Comparison of ENCODE assay signal across 8 cellular contexts in genomic region chr3:122942937-122943827, GRCh38.
DNase-seq lines count a peak whose midpoint lies in the region; ATAC-seq and TF ChIP-seq lines count a peak whose summit lies in the region.

No MANE protein-coding gene starts in this region.

- no peak overlapping the region for H3K27ac Mint-ChIP-seq in activated CD8-positive, alpha-beta T cell treated with anti-CD3 and anti-CD28 coated beads for 36 hours

- no peak overlapping the region for H3K4me3 Mint-ChIP-seq in activated CD8-positive, alpha-beta T cell treated with anti-CD3 and anti-CD28 coated beads for 36 hours

- H3K4me3 ChIP-seq in AG09309 (ENCODE audit: control insufficient read depth, low read depth, low read length) (no peak overlapping the region), neural cell (ENCODE audit: low read length) (no peak overlapping the region)

- no peak for ATAC-seq in activated CD8-positive, alpha-beta T cell treated with anti-CD3 and anti-CD28 coated beads for 36 hours
- no peak for ATAC-seq in HG03457 (IDR thresholded peaks at IDR 0.05; ENCODE audit: unreplicated experiment)
- no peak for ATAC-seq in HG02973 (IDR thresholded peaks at IDR 0.05; ENCODE audit: unreplicated experiment)

- H3K9ac ChIP-seq in neural cell (ENCODE audit: low read length), result no peak overlapping the region

- intact Hi-C loops in activated CD8-positive, alpha-beta T cell treated with anti-CD3 and anti-CD28 coated beads for 36 hours (cut with micrococcal nuclease), result loop anchor here (10.0 kb wide), 1 partner anchor 82 kb away; the partner anchor contains the start of gene SEMA5B

- peaks cover 9% of the 10 kb centered on the region for H3K4me1 Mint-ChIP-seq in activated CD8-positive, alpha-beta T cell treated with anti-CD3 and anti-CD28 coated beads for 36 hours (ENCODE audit: low read depth)

- no peaks in the 10 kb centered on the region for H3F3A ChIP-seq in neural cell (ENCODE audit: insufficient read depth, low read length, poor library complexity, severe bottlenecking)

- H3K9me2 ChIP-seq in neural cell (ENCODE audit: insufficient read depth, low read length), result no peaks in the 10 kb centered on the region

- TF ChIP-seq RAD21 in neural cell (conservative IDR thresholded peaks at IDR 0.05), result no peak

- POLR2A ChIA-PET in activated CD8-positive, alpha-beta T cell treated with anti-CD3 and anti-CD28 coated beads for 36 hours (lab: Charles Lee), result no interaction called here

- H4K20me1 ChIP-seq in neural cell (ENCODE audit: insufficient read depth), result no peaks in the 10 kb centered on the region

- DNase-seq in AG09309 (ENCODE audit: low read depth) (no peak), GM13976 (ENCODE audit: low spot score) (peak; percentile 83), NCI-H1694 (lab: John Stamatoyannopoulos, UW) (peak; percentile 45), fibroblast of peridontal ligament (ENCODE audit: extremely low read depth) (peak; percentile 28)
- peak; percentile 50 for DNase-seq in activated CD8-positive, alpha-beta T cell treated with anti-CD3 and anti-CD28 coated beads for 36 hours

- TF ChIP-seq CTCF in AG09309 (IDR thresholded peaks at IDR 0.05; ENCODE audit: control insufficient read depth, insufficient read depth, low read depth, low read length, missing control alignments) (peak; percentile 95), GM13976 (IDR thresholded peaks at IDR 0.05; ENCODE audit: borderline replicate concordance, control extremely low read depth, extremely low read depth, insufficient read depth, missing control alignments) (peak; percentile 74), neural cell (IDR thresholded peaks at IDR 0.05; ENCODE audit: poor library complexity, severe bottlenecking) (peak; percentile 28)
- TF ChIP-seq CTCF in activated CD8-positive, alpha-beta T cell treated with anti-CD3 and anti-CD28 coated beads for 36 hours (IDR thresholded peaks at IDR 0.05), result peak; percentile 70

- no peaks in the 10 kb centered on the region for H3K9me3 ChIP-seq in neural cell (ENCODE audit: low read length)

- H3K4me2 ChIP-seq in neural cell (ENCODE audit: low read length), result no peak overlapping the region

- H3K9me3 Mint-ChIP-seq in activated CD8-positive, alpha-beta T cell treated with anti-CD3 and anti-CD28 coated beads for 36 hours, result no peaks in the 10 kb centered on the region

- no peak overlapping the region for H2AFZ ChIP-seq in neural cell (ENCODE audit: low read depth, low read length)

- in situ Hi-C loops in GM13976 (cut with MboI; ENCODE audit: low sequenced_read_pairs, unreplicated experiment), result no loop called here

- TF ChIP-seq EP300 in neural cell (conservative IDR thresholded peaks at IDR 0.05; ENCODE audit: poor library complexity, severe bottlenecking), result no peak

- H3K79me2 ChIP-seq in neural cell (replicated peaks; ENCODE audit: insufficient read depth, low read length), result no peaks in the 10 kb centered on the region

- no peaks in the 10 kb centered on the region for H3K27me3 ChIP-seq in neural cell (ENCODE audit: insufficient read depth, low read depth, low read length)

- H3K36me3 ChIP-seq in neural cell (ENCODE audit: insufficient read depth, low read length), result no peaks in the 10 kb centered on the region

- H3K27ac ChIP-seq in neural cell (ENCODE audit: low read length), result no peak overlapping the region

- H3K36me3 Mint-ChIP-seq in activated CD8-positive, alpha-beta T cell treated with anti-CD3 and anti-CD28 coated beads for 36 hours (ENCODE audit: low read depth), result no peaks in the 10 kb centered on the region

- CTCF ChIA-PET in activated CD8-positive, alpha-beta T cell treated with anti-CD3 and anti-CD28 coated beads for 36 hours (lab: Charles Lee), result interaction anchor here (0.6 to 4.2 kb wide), 19 partner anchors 9 to 313 kb away, joined by 3 to 38 read pairs (median 3); partner anchors contain the start of gene SEMA5B

- peaks cover 3% of the 10 kb centered on the region for H3K27me3 Mint-ChIP-seq in activated CD8-positive, alpha-beta T cell treated with anti-CD3 and anti-CD28 coated beads for 36 hours

TF ChIP-seq in neural cell, 6 proteins besides CTCF, POLR2A, EP300 and RAD21:
- TF ChIP-seq POLR2AphosphoS5 (IDR thresholded peaks at IDR 0.05), result no peak
- TF ChIP-seq, protein P1, sequence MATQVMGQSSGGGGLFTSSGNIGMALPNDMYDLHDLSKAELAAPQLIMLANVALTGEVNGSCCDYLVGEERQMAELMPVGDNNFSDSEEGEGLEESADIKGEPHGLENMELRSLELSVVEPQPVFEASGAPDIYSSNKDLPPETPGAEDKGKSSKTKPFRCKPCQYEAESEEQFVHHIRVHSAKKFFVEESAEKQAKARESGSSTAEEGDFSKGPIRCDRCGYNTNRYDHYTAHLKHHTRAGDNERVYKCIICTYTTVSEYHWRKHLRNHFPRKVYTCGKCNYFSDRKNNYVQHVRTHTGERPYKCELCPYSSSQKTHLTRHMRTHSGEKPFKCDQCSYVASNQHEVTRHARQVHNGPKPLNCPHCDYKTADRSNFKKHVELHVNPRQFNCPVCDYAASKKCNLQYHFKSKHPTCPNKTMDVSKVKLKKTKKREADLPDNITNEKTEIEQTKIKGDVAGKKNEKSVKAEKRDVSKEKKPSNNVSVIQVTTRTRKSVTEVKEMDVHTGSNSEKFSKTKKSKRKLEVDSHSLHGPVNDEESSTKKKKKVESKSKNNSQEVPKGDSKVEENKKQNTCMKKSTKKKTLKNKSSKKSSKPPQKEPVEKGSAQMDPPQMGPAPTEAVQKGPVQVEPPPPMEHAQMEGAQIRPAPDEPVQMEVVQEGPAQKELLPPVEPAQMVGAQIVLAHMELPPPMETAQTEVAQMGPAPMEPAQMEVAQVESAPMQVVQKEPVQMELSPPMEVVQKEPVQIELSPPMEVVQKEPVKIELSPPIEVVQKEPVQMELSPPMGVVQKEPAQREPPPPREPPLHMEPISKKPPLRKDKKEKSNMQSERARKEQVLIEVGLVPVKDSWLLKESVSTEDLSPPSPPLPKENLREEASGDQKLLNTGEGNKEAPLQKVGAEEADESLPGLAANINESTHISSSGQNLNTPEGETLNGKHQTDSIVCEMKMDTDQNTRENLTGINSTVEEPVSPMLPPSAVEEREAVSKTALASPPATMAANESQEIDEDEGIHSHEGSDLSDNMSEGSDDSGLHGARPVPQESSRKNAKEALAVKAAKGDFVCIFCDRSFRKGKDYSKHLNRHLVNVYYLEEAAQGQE (IDR thresholded peaks at IDR 0.05; ENCODE audit: borderline replicate concordance), result no peak
- no peak for TF ChIP-seq TAF1 (IDR thresholded peaks at IDR 0.05; ENCODE audit: low read depth)
TF ChIP-seq in neural cell: peak in this region for 0.

Comparison
In these comparisons a context has a peak if more than half of its experiments do, and no peak if none do; other contexts are left out.
1. CTCF ChIP-seq: peak in every context shown above with its lines; median percentile 95 in AG09309; 74 in GM13976; 70 in activated CD8-positive, alpha-beta T cell treated with anti-CD3 and anti-CD28 coated beads for 36 hours; 28 in neural cell.